11 cellular contexts compared by ENCODE assay signal in genomic region chr11:12695221-12695794, GRCh38. TPM values are rescaled to one million over a fixed set of nuclear protein-coding genes. Genes with fewer than 3 reads are reported as not detected.
DNase-seq lines count a peak whose midpoint lies in the region; ATAC-seq and TF ChIP-seq lines count a peak whose summit lies in the region.
"Had no signal": no experiment of that assay in that cellular context is flagged by ENCODE, and none has a peak within 500 bp of the region (broad histone marks: within the 10 kb centered on the region; RNA-seq: fewer than 3 reads in every experiment).

No MANE protein-coding gene starts in this region.

- TF ChIP-seq CTCF in A673 (conservative IDR thresholded peaks at IDR 0.05; ENCODE audit: low read depth, low read length) (no peak), glutamatergic neuron (IDR thresholded peaks at IDR 0.05; ENCODE audit: partially characterized antibody, unreplicated experiment) (no peak), GM13977 (IDR thresholded peaks at IDR 0.05; ENCODE audit: extremely low read depth, insufficient read depth, missing control alignments) (no peak)

- peaks cover 51% of the 10 kb centered on the region for H3K4me1 Mint-ChIP-seq in glutamatergic neuron (ENCODE audit: low read depth, unreplicated experiment)
- peaks cover 0 to 13% (median 8%) of the 10 kb centered on the region in 4 donors for H3K4me1 Mint-ChIP-seq in CD4-positive, alpha-beta memory T cell

- H3K4me3 ChIP-seq in A673 (ENCODE audit: low read depth, low read length, poor library complexity, severe bottlenecking) (no peak overlapping the region), rectal smooth muscle tissue (ENCODE audit: low read length) (no peak overlapping the region)
- no peak overlapping the region for H3K4me3 ChIP-seq in CD4-positive, alpha-beta memory T cell (ENCODE audit: low read length in 2 of 2)

- H3K4me3 Mint-ChIP-seq in glutamatergic neuron (ENCODE audit: unreplicated experiment) = peak overlapping the region; percentile 18
- no peak overlapping the region for H3K4me3 Mint-ChIP-seq in CD4-positive, alpha-beta memory T cell

- H3K9me3 Mint-ChIP-seq in glutamatergic neuron (ENCODE audit: unreplicated experiment) = no peaks in the 10 kb centered on the region
- peaks cover 0 to 2% (median 0%) of the 10 kb centered on the region in 8 donors for H3K9me3 Mint-ChIP-seq in CD4-positive, alpha-beta memory T cell

- H3K9me3 ChIP-seq in A673 (ENCODE audit: low read depth, low read length, poor library complexity, severe bottlenecking) = no peaks in the 10 kb centered on the region
- no peaks in the 10 kb centered on the region for H3K9me3 ChIP-seq in CD4-positive, alpha-beta memory T cell (ENCODE audit: control insufficient read depth in 1 of 2, low read length in 2 of 2)

- H3K36me3 ChIP-seq in A673 (ENCODE audit: insufficient read depth, low read length, poor library complexity, severe bottlenecking) (no peaks in the 10 kb centered on the region), rectal smooth muscle tissue (ENCODE audit: control insufficient read depth, insufficient read depth, low read length) (no peaks in the 10 kb centered on the region)
- H3K36me3 ChIP-seq in CD4-positive, alpha-beta memory T cell (ENCODE audit: insufficient read depth, low read length) = no peaks in the 10 kb centered on the region

- BruUV-seq in A673 (replicated peaks; lab: Mats Ljungman, UMichigan) = no TSS peak

- no peak overlapping the region for H3K9ac ChIP-seq in rectal smooth muscle tissue (ENCODE audit: low read length)

- no peak for ATAC-seq in SK-N-SH treated with all-trans-retinoic acid at 6 μM for 48 hours
- ATAC-seq: left lobe of liver had no signal

- DNase-seq in A673 (ENCODE audit: low spot score) (no peak), glutamatergic neuron (no peak), GM13977 (ENCODE audit: low spot score) (no peak), hepatic stellate cell (ENCODE audit: low spot score) (no peak), RKO (ENCODE audit: low spot score) (no peak)
- no peak for DNase-seq in CD4-positive, alpha-beta memory T cell
- DNase-seq: activated naive CD4-positive, alpha-beta T cell treated with anti-CD3 and anti-CD28 coated beads, Interleukin-2, amount 50 U/mL, for 16 hours had no signal

- intact Hi-C loops in A673 (cut with micrococcal nuclease; ENCODE audit: unreplicated experiment) = loop anchor here (2.0 kb wide), 1 partner anchor 27 kb away; no protein-coding TSS in a partner anchor
- intact Hi-C loops in CD4-positive, alpha-beta memory T cell (cut with micrococcal nuclease) = no loop called here

- in situ Hi-C loops in GM13977 (cut with MboI; ENCODE audit: low pct_unique_long_range_greater_than_20kb, low sequenced_read_pairs, unreplicated experiment) = no loop called here

- H3K36me3 Mint-ChIP-seq in glutamatergic neuron (ENCODE audit: unreplicated experiment) = no peaks in the 10 kb centered on the region
- H3K36me3 Mint-ChIP-seq in CD4-positive, alpha-beta memory T cell = no peaks in the 10 kb centered on the region

- H3K4me1 ChIP-seq in A673 (ENCODE audit: insufficient read depth, low read length, poor library complexity, severe bottlenecking) = peaks cover 66% of the 10 kb centered on the region
- peaks cover 38% of the 10 kb centered on the region for H3K4me1 ChIP-seq in rectal smooth muscle tissue (ENCODE audit: control insufficient read depth, insufficient read depth, low read length)
- peaks cover 9% of the 10 kb centered on the region for H3K4me1 ChIP-seq in CD4-positive, alpha-beta memory T cell (ENCODE audit: insufficient read depth, low read length)

- H3K27me3 Mint-ChIP-seq in glutamatergic neuron (ENCODE audit: unreplicated experiment) = peaks cover 5% of the 10 kb centered on the region
- H3K27me3 Mint-ChIP-seq in CD4-positive, alpha-beta memory T cell = peaks cover 32 to 61% of the 10 kb centered on the region in 2 donors

- CTCF ChIA-PET in A673 (lab: Charles Lee) = no interaction called here
- CTCF ChIA-PET in CD4-positive, alpha-beta memory T cell (lab: Charles Lee; ENCODE audit: partially characterized antibody) = no interaction called here

- H3K27ac ChIP-seq in A673 (ENCODE audit: low read depth, low read length, poor library complexity, severe bottlenecking) (peak overlapping the region; percentile 85), rectal smooth muscle tissue (ENCODE audit: low read depth, low read length) (peak overlapping the region; percentile 92)
- H3K27ac ChIP-seq in CD4-positive, alpha-beta memory T cell (ENCODE audit: low read depth, low read length) = no peak overlapping the region
- H3K27ac ChIP-seq: HL-60 had no signal

- H3K27me3 ChIP-seq in A673 (replicated peaks; ENCODE audit: insufficient read depth, low read depth, low read length, poor library complexity) = no peaks in the 10 kb centered on the region
- H3K27me3 ChIP-seq in rectal smooth muscle tissue (ENCODE audit: control insufficient read depth, insufficient read depth, low read length) = no peaks in the 10 kb centered on the region
- peaks cover 16% of the 10 kb centered on the region for H3K27me3 ChIP-seq in CD4-positive, alpha-beta memory T cell (ENCODE audit: insufficient read depth, low read length)

- POLR2A ChIA-PET in A673 (lab: Charles Lee; ENCODE audit: low non-redundant PET) = no interaction called here
- POLR2A ChIA-PET in CD4-positive, alpha-beta memory T cell (lab: Charles Lee; ENCODE audit: partially characterized antibody) = no interaction called here

- no peak overlapping the region for H3K27ac Mint-ChIP-seq in glutamatergic neuron (ENCODE audit: unreplicated experiment)
- no peak overlapping the region for H3K27ac Mint-ChIP-seq in CD4-positive, alpha-beta memory T cell

TF ChIP-seq in SK-N-SH treated with all-trans-retinoic acid at 6 μM for 48 hours, 23 proteins besides CTCF, POLR2A, EP300 and RAD21:
- TF ChIP-seq ISL1 (CRISPR knock-in tag; IDR thresholded peaks at IDR 0.05) (no peak), TSHZ2 (CRISPR knock-in tag; IDR thresholded peaks at IDR 0.05) (no peak), ZC3H10 (CRISPR knock-in tag; IDR thresholded peaks at IDR 0.05) (no peak), GLIS3 (CRISPR knock-in tag; IDR thresholded peaks at IDR 0.05) (no peak), PATZ1 (CRISPR knock-in tag; IDR thresholded peaks at IDR 0.05; ENCODE audit: borderline replicate concordance) (no peak), ZNF70 (CRISPR knock-in tag; IDR thresholded peaks at IDR 0.05) (no peak), TCF4 (CRISPR knock-in tag; IDR thresholded peaks at IDR 0.05; ENCODE audit: borderline replicate concordance) (peak; percentile 78; the same call in 1 of the 2 replicates), RARB (CRISPR knock-in tag; IDR thresholded peaks at IDR 0.05) (no peak)

RNA-seq across cellular contexts. Expression of gene TEAD1, which starts 21.1 kb away (rescaled TPM):
- total RNA-seq in A673 (2021) (74.6 and 81.8 TPM in 2 replicates), glutamatergic neuron (ENCODE audit: unreplicated experiment) (62.5 TPM)
- 1 to 10 TPM in 1 of 2 experiments, under 1 TPM in 1; 0.52 to 1.1 TPM for total RNA-seq in CD4-positive, alpha-beta memory T cell
- polyA plus RNA-seq in CD4-positive, alpha-beta memory T cell = under 1 TPM in 1 of 2 donors, not detected in 1; 0.15 TPM

Comparison
In these comparisons a context has a peak if more than half of its experiments do, and no peak if none do; other contexts are left out.
1. RNA of gene TEAD1, which starts 21.1 kb away (total RNA-seq): 74.6 to 81.8 TPM in A673 and 62.5 TPM in glutamatergic neuron (single experiment); 0.52 to 1.1 TPM in CD4-positive, alpha-beta memory T cell; every median in the first group is over 10 times any median in the second.